ENCODE assay signal across 8 cellular contexts in the genomic region with DNA sequence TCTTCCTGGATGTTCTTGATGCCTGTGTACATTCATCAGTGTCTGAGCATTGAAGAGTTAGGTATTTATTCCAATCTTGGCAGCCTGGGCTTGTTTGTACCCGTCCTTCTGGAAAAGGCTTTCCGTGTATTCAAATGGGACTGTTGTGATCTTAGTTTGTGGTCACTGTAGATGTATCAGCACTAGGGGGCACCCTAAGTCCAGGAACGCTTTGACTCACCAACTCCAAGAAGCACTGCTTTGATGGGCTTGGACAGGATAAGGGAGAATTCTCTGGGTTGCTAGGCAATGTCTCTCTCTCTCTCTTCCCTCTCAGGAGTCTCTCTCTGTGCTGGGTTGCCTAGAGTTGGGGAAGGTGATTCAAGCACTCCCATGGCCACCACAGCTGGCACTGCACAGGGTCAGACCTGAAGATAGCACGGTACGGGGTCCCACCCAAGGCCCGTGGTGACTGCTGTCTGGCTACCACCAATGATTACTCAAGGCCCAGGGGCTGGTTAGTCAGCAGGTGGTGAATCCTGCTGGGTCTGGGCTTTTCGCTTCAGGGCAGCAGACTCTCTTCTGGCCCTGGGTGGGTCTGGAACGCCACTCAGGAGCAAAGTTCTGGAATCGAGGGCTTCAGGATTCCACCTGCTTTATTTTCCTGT.
DNase-seq lines count a peak whose midpoint lies in the region; ATAC-seq and TF ChIP-seq lines count a peak whose summit lies in the region.

No MANE protein-coding gene starts in this region.

- DNase-seq in NCI-H2227 (lab: John Stamatoyannopoulos, UW; ENCODE audit: unreplicated experiment), result peak; percentile 23
- DNase-seq in NCI-H2227 treated with DMSO at 0.1 percent for 48 hours (lab: John Stamatoyannopoulos, UW), result no peak
- peak; percentile 85 for DNase-seq in IMR-90
- DNase-seq in SJSA1 (ENCODE audit: low read depth in 1 of 2, low spot score in 2 of 2), result peak; percentile 28 to 48
- DNase-seq in nephron progenitor cell, result peak; percentile 28

- in situ Hi-C loops in IMR-90 (cut with MboI; ENCODE audit: low sequenced_read_pairs), result loop anchor here (10.0 kb wide), 1 partner anchor 574 kb away; no protein-coding TSS in a partner anchor

- H3K9me3 Mint-ChIP-seq in nephron progenitor cell, result peaks cover 11% of the 10 kb centered on the region

- H2BK15ac ChIP-seq in IMR-90 (ENCODE audit: low read depth, low read length), result no peak overlapping the region

- H4K91ac ChIP-seq in IMR-90 (ENCODE audit: insufficient read depth, low read depth, low read length), result no peak overlapping the region

- H2AK5ac ChIP-seq in IMR-90 (ENCODE audit: low read depth, low read length), result no peak overlapping the region

- no peak overlapping the region for H3K27ac Mint-ChIP-seq in nephron progenitor cell

- H3K18ac ChIP-seq in IMR-90 (ENCODE audit: low read depth, low read length), result no peak overlapping the region

- peaks cover 18% of the 10 kb centered on the region for H3K4me1 Mint-ChIP-seq in nephron progenitor cell

- H2AK9ac ChIP-seq in IMR-90 (replicated peaks; ENCODE audit: low read depth, low read length, poor library complexity), result no peak overlapping the region

- H3K27me3 ChIP-seq in IMR-90 (ENCODE audit: control insufficient read depth, insufficient read depth, low read length) (no peaks in the 10 kb centered on the region), SJSA1 (replicated peaks) (no peaks in the 10 kb centered on the region)

- intact Hi-C loops in IMR-90 (cut with micrococcal nuclease), result loop anchor here (1.0 to 2.0 kb wide), 3 partner anchors 32 to 700 kb away; no protein-coding TSS in a partner anchor

- POLR2A ChIA-PET in IMR-90 (lab: Charles Lee; ENCODE audit: unreplicated experiment), result no interaction called here

- H3K79me1 ChIP-seq in IMR-90 (ENCODE audit: low read depth in 1 of 2, low read length in 2 of 2), result peaks cover 11 to 22% of the 10 kb centered on the region in 2 experiments; a peak in 3 of 4 replicates

- H4K20me1 ChIP-seq in IMR-90 (ENCODE audit: insufficient read depth, low read length), result no peaks in the 10 kb centered on the region

- dilution Hi-C loops in IMR-90 (cut with HindIII; ENCODE audit: low sequenced_read_pairs, unreplicated experiment), result no loop called here

- H3K27me3 Mint-ChIP-seq in nephron progenitor cell (ENCODE audit: low read depth, poor library complexity), result no peaks in the 10 kb centered on the region

- H3K4ac ChIP-seq in IMR-90 (ENCODE audit: low read depth, low read length), result peak overlapping the region; percentile 69; the same call in 1 of the 2 replicates

- no peak overlapping the region for H4K5ac ChIP-seq in IMR-90 (ENCODE audit: low read depth, low read length)

- 100% methylated on average over 1 of the region's 9 CpGs; no CpG with 5 or more reads in 1 of the 2 experiments for WGBS in IMR-90 (ENCODE audit: extremely low coverage in 2 of 2, insufficient read length in 1 of 2), 2 experiments

- no peak overlapping the region for H3K9ac ChIP-seq in IMR-90 (ENCODE audit: low read depth, low read length)

- H3K56ac ChIP-seq in IMR-90 (ENCODE audit: extremely low read depth, insufficient read depth, low read length), result no peak overlapping the region

- TF ChIP-seq POLR2A in IMR-90 (IDR thresholded peaks at IDR 0.05; ENCODE audit: low read depth, low read length), result 0 out of 2 replicates have a peak, but pooled peaks have one; percentile 42

- H2BK120ac ChIP-seq in IMR-90 (ENCODE audit: low read depth, low read length), result peak overlapping the region; percentile 55; the same call in 1 of the 2 replicates

- ATAC-seq in IMR-90 (ENCODE audit: low read depth) (peak; percentile 92), esophagus mucosa (peak; percentile 88), HG02852 (IDR thresholded peaks at IDR 0.05; ENCODE audit: unreplicated experiment) (no peak), GM21786 (IDR thresholded peaks at IDR 0.05; ENCODE audit: unreplicated experiment) (no peak)

- H3K4me1 ChIP-seq in IMR-90 (ENCODE audit: control insufficient read depth, insufficient read depth, low read length) (peaks cover 13% of the 10 kb centered on the region), SJSA1 (replicated peaks) (no peaks in the 10 kb centered on the region; the same call in 1 of the 2 replicates)

- H4K8ac ChIP-seq in IMR-90 (ENCODE audit: low read depth in 2 of 2, low read length in 2 of 2), result peak overlapping the region in 1 of 2 experiments; percentile 51; a peak in 1 of 4 replicates

- H3K4me3 ChIP-seq in IMR-90 (ENCODE audit: insufficient read depth, low read depth, low read length) (no peak overlapping the region), SJSA1 (no peak overlapping the region)

- peaks cover 54% of the 10 kb centered on the region for H3K36me3 Mint-ChIP-seq in nephron progenitor cell (ENCODE audit: low read depth)

- peaks cover 17% of the 10 kb centered on the region for H3K9me1 ChIP-seq in IMR-90 (ENCODE audit: insufficient read depth, low read length)

- TF ChIP-seq RAD21 in IMR-90 (IDR thresholded peaks at IDR 0.05; ENCODE audit: low read length), result peak; percentile 89

- no peak overlapping the region for H2BK20ac ChIP-seq in IMR-90 (ENCODE audit: low read depth, low read length)

- BruUV-seq in IMR-90 (replicated peaks; lab: Mats Ljungman, UMichigan), result no TSS peak

- TF ChIP-seq CTCF in IMR-90 (conservative IDR thresholded peaks at IDR 0.05; ENCODE audit: low read depth, low read length) (peak; percentile 84), nephron progenitor cell (IDR thresholded peaks at IDR 0.05) (peak; percentile 35)

- H3K4me2 ChIP-seq in IMR-90 (ENCODE audit: low read depth, low read length), result no peak overlapping the region

- CTCF ChIA-PET in IMR-90 (lab: Yijun Ruan, JAX), result interaction anchor here (0.6 to 2.1 kb wide), 6 partner anchors 9 to 699 kb away, joined by 3 to 6 read pairs (median 4); no protein-coding TSS in a partner anchor

- no peaks in the 10 kb centered on the region for H3K9me3 ChIP-seq in IMR-90 (ENCODE audit: control insufficient read depth, insufficient read depth, low read length)
- H3K9me3 ChIP-seq in SJSA1 (replicated peaks), result no peaks in the 10 kb centered on the region

- H3K23ac ChIP-seq in IMR-90 (ENCODE audit: low read depth, low read length), result no peak overlapping the region

- H3K14ac ChIP-seq in IMR-90 (replicated peaks; ENCODE audit: low read depth, low read length), result no peak overlapping the region

- H3K36me3 ChIP-seq in IMR-90 (ENCODE audit: control insufficient read depth, insufficient read depth, low read length) (peaks cover 18% of the 10 kb centered on the region), SJSA1 (peaks cover 15% of the 10 kb centered on the region)

- H3K4me3 Mint-ChIP-seq in nephron progenitor cell, result no peak overlapping the region

- H3K27ac ChIP-seq in IMR-90 (ENCODE audit: insufficient read depth, low read length) (no peak overlapping the region), SJSA1 (no peak overlapping the region)

- H2AFZ ChIP-seq in IMR-90 (replicated peaks; ENCODE audit: low read length, poor library complexity), result no peak overlapping the region

- no peak overlapping the region for H2BK5ac ChIP-seq in IMR-90 (ENCODE audit: low read depth, low read length, poor library complexity, severe bottlenecking)

TF ChIP-seq in IMR-90, 13 proteins besides CTCF, POLR2A, EP300 and RAD21:
- TF ChIP-seq, protein P1, sequence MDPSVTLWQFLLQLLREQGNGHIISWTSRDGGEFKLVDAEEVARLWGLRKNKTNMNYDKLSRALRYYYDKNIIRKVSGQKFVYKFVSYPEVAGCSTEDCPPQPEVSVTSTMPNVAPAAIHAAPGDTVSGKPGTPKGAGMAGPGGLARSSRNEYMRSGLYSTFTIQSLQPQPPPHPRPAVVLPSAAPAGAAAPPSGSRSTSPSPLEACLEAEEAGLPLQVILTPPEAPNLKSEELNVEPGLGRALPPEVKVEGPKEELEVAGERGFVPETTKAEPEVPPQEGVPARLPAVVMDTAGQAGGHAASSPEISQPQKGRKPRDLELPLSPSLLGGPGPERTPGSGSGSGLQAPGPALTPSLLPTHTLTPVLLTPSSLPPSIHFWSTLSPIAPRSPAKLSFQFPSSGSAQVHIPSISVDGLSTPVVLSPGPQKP (IDR thresholded peaks at IDR 0.05; ENCODE audit: borderline replicate concordance, low read depth, low read length), result no peak
- TF ChIP-seq BHLHE40 (IDR thresholded peaks at IDR 0.05; ENCODE audit: low read depth, low read length) (no peak), MAZ (IDR thresholded peaks at IDR 0.05; ENCODE audit: borderline replicate concordance, low read depth, low read length) (no peak), SMC3 (IDR thresholded peaks at IDR 0.05; ENCODE audit: low read depth, low read length) (peak; percentile 78), MAFK (IDR thresholded peaks at IDR 0.05; ENCODE audit: low read depth, low read length) (no peak), RCOR1 (IDR thresholded peaks at IDR 0.05; ENCODE audit: insufficient replicate concordance, low read length) (peak; percentile 11), FOS (IDR thresholded peaks at IDR 0.05; ENCODE audit: low read depth, low read length) (no peak)
TF ChIP-seq in IMR-90: peak in this region for 2.

Comparison
In these comparisons a context has a peak if more than half of its experiments do, and no peak if none do; other contexts are left out.
1. ATAC-seq: peak in IMR-90 (single experiment) and esophagus mucosa (single experiment); none in HG02852 (single experiment) and GM21786 (single experiment).